In the genomic region with DNA sequence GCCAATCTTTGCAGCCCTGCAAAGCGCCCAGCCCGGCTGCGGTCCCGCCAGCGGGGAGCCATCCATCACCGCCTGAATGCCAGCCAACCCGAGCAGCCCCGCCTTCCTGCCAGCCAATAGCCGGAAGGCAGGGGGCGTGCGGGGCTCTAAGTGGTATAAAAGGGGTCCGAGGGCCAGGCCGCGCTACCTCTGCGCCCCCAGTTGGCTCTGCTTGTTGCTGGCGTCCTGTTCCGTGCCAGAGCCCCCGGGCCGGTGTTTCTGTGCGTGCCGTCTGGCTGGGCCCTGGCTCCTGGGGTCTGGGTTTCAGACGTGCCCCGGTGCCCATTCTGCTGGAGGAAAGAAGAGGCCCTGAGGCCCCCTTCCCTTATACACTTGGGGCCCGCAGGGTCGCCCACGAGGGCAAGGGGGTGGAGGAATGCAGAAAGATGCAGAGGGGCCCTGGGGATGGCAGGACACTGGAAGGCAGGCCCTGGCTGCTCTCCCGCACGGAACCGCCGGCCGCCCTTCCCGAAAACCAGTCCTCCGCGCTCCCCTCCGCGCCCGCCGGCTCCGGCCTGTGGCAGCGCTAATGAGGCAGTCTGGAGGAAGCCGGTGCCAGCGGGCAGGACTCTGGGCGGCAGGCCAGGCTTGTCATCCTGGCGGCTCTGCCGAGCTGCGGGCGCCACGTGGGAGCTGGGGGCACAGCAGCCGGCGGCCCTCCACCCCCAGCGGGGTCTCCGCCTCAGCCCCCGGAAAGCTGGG, we compare ENCODE assay signal across 8 cellular contexts. TPM values are rescaled to one million over a fixed set of nuclear protein-coding genes. Genes with fewer than 3 reads are reported as not detected.
DNase-seq lines count a peak whose midpoint lies in the region; ATAC-seq and TF ChIP-seq lines count a peak whose summit lies in the region.

No MANE protein-coding gene starts in this region.

- peak; percentile 73 for ATAC-seq in Panc1
- peak; percentile 8 to 22 for ATAC-seq in activated naive CD4-positive, alpha-beta T cell treated with anti-CD3 and anti-CD28 coated beads, Interleukin-2, amount 50 U/mL, for 72 hours
- no peak for ATAC-seq in GM21528 (IDR thresholded peaks at IDR 0.05; ENCODE audit: low FRiP score, unreplicated experiment)

- H3K36me3 Mint-ChIP-seq in Caco-2 (ENCODE audit: insufficient read depth, unreplicated experiment) (peaks cover 13% of the 10 kb centered on the region), nephron progenitor cell (ENCODE audit: low read depth) (no peaks in the 10 kb centered on the region)
- H3K36me3 Mint-ChIP-seq in activated naive CD4-positive, alpha-beta T cell treated with anti-CD3 and anti-CD28 coated beads, Interleukin-2, amount 50 U/mL, for 72 hours, result no peaks in the 10 kb centered on the region

- intact Hi-C loops in Caco-2 (cut with micrococcal nuclease; ENCODE audit: unreplicated experiment), result loop anchor here (2.0 to 10.0 kb wide), 3 partner anchors 77 to 595 kb away; partner anchors contain the start of gene CBX1
- intact Hi-C loops in Panc1 (cut with micrococcal nuclease; ENCODE audit: unreplicated experiment), result loop anchor here (10.0 kb wide), 1 partner anchor 591 kb away; the partner anchor contains the start of genes HOXB7 and HOXB8

- H3K4me1 ChIP-seq in Caco-2 (peaks cover 26% of the 10 kb centered on the region), Panc1 (ENCODE audit: control insufficient read depth, insufficient read depth, low read length) (peaks cover 27% of the 10 kb centered on the region)

- H3K36me3 ChIP-seq in Caco-2 (ENCODE audit: control insufficient read depth, insufficient read depth, low read length) (no peaks in the 10 kb centered on the region), Panc1 (ENCODE audit: control insufficient read depth, insufficient read depth, low read length) (no peaks in the 10 kb centered on the region)

- peak overlapping the region; percentile 76 for H3K27ac ChIP-seq in Panc1 (ENCODE audit: low read length)

- TF ChIP-seq CTCF in Caco-2 (IDR thresholded peaks at IDR 0.05; ENCODE audit: insufficient read depth in 1 of 2, low read depth in 1 of 2, low read length in 1 of 2, severe bottlenecking in 1 of 2, unreplicated experiment in 1 of 2) (peak; percentile 21 to 51), Panc1 (IDR thresholded peaks at IDR 0.05) (peak; percentile 63), nephron progenitor cell (IDR thresholded peaks at IDR 0.05) (no peak)

- H3K4me1 Mint-ChIP-seq in Caco-2 (ENCODE audit: low read depth, unreplicated experiment) (peaks cover 34% of the 10 kb centered on the region), nephron progenitor cell (peaks cover 51% of the 10 kb centered on the region)

- POLR2A ChIA-PET in Caco-2 (lab: Charles Lee) (interaction anchor here (0.6 kb wide), 1 partner anchor 39 kb away, joined by 5 read pairs; no protein-coding TSS in a partner anchor), Panc1 (lab: Charles Lee) (interaction anchor here (0.8 kb wide), 1 partner anchor 128 kb away, joined by 10 read pairs; no protein-coding TSS in a partner anchor)

- H3K27me3 ChIP-seq in Caco-2 (replicated peaks; ENCODE audit: control insufficient read depth, insufficient read depth, low read length), result peaks cover 5% of the 10 kb centered on the region
- no peaks in the 10 kb centered on the region for H3K27me3 ChIP-seq in Panc1 (ENCODE audit: control insufficient read depth, insufficient read depth, low read length)

- BruUV-seq in Caco-2 (replicated peaks; lab: Mats Ljungman, UMichigan) (no TSS peak), Panc1 (replicated peaks; lab: Mats Ljungman, UMichigan) (no TSS peak)

- H3K27ac Mint-ChIP-seq in Caco-2 (ENCODE audit: unreplicated experiment) (no peak overlapping the region), nephron progenitor cell (no peak overlapping the region)
- H3K27ac Mint-ChIP-seq in activated naive CD4-positive, alpha-beta T cell treated with anti-CD3 and anti-CD28 coated beads, Interleukin-2, amount 50 U/mL, for 72 hours, result no peak overlapping the region

- H3K27me3 Mint-ChIP-seq in Caco-2 (ENCODE audit: insufficient read depth, unreplicated experiment) (peaks cover 20% of the 10 kb centered on the region), nephron progenitor cell (ENCODE audit: low read depth, poor library complexity) (peaks cover 28% of the 10 kb centered on the region)

- H3K4me3 ChIP-seq in Caco-2 (ENCODE audit: low read depth, low read length) (peak overlapping the region; percentile 36), Panc1 (ENCODE audit: low read depth in 2 of 2, low read length in 2 of 2) (peak overlapping the region; percentile 61 to 78)

- H3K9me3 ChIP-seq in Caco-2 (no peaks in the 10 kb centered on the region), Panc1 (ENCODE audit: control insufficient read depth, insufficient read depth, low read depth, low read length) (no peaks in the 10 kb centered on the region)

- H3K4me3 Mint-ChIP-seq in Caco-2 (ENCODE audit: unreplicated experiment) (peak overlapping the region; percentile 87), nephron progenitor cell (peak overlapping the region; percentile 87)

- in situ Hi-C loops in Panc1 (cut with HindIII; ENCODE audit: low pct_unique_long_range_greater_than_20kb, low sequenced_read_pairs), result no loop called here

- H3K9me3 Mint-ChIP-seq in Caco-2 (ENCODE audit: unreplicated experiment) (no peaks in the 10 kb centered on the region), nephron progenitor cell (no peaks in the 10 kb centered on the region)
- H3K9me3 Mint-ChIP-seq in activated naive CD4-positive, alpha-beta T cell treated with anti-CD3 and anti-CD28 coated beads, Interleukin-2, amount 50 U/mL, for 72 hours, result no peaks in the 10 kb centered on the region

- DNase-seq in Caco-2, result peak; percentile 68 to 84
- DNase-seq in Kasumi-1 (lab: John Stamatoyannopoulos, UW), result peak; percentile 48 to 52
- DNase-seq in Panc1 (ENCODE audit: low read depth, low spot score), result peak; percentile 20
- peak in 1 of 2 donors; percentile 51 for DNase-seq in activated naive CD4-positive, alpha-beta T cell treated with anti-CD3 and anti-CD28 coated beads, Interleukin-2, amount 50 U/mL, for 72 hours (ENCODE audit: low spot score in 2 of 2)
- peak; percentile 68 for DNase-seq in germinal center (ENCODE audit: low spot score)
- peak; percentile 87 for DNase-seq in nephron progenitor cell
- DNase-seq in ureter (ENCODE audit: low spot score), result peak; percentile 89

- CTCF ChIA-PET in Caco-2 (lab: Charles Lee), result no interaction called here
- CTCF ChIA-PET in Panc1 (lab: Charles Lee), result interaction anchor here (0.5 to 1.0 kb wide), 2 partner anchors 20 to 92 kb away, joined by 3 read pairs; no protein-coding TSS in a partner anchor

RNA-seq across cellular contexts. Expression of gene COPZ2, which starts 14.0 kb away (rescaled TPM):
- total RNA-seq in Caco-2 (2022) (2.0 and 6.7 TPM in 2 replicates), Panc1 (2021; ENCODE audit: unreplicated experiment) (5.4 TPM), ureter (29.1 TPM)
- polyA plus RNA-seq in Panc1 (2012; ENCODE audit: insufficient read length), result 5.3 TPM
- total RNA-seq in activated naive CD4-positive, alpha-beta T cell treated with anti-CD3 and anti-CD28 coated beads, Interleukin-2, amount 50 U/mL, for 72 hours, result 1 to 10 TPM; 1.3 to 3.6 TPM

RNA-seq across cellular contexts. Expression of gene NFE2L1, which starts 24.6 kb away (rescaled TPM):
- total RNA-seq in Caco-2 (2022) (322 and 356 TPM in 2 replicates), Panc1 (2021; ENCODE audit: unreplicated experiment) (210 TPM), ureter (143 TPM)
- polyA plus RNA-seq in Panc1 (2012; ENCODE audit: insufficient read length), result 312 TPM
- 10 to 100 TPM; 81.9 to 92.5 TPM for total RNA-seq in activated naive CD4-positive, alpha-beta T cell treated with anti-CD3 and anti-CD28 coated beads, Interleukin-2, amount 50 U/mL, for 72 hours

RNA-seq across cellular contexts. Expression of gene CDK5RAP3, which starts 52.7 kb away (rescaled TPM):
- 425 and 427 TPM in 2 replicates for total RNA-seq in Caco-2 (2022)
- total RNA-seq in Panc1 (2021; ENCODE audit: unreplicated experiment), result 193 TPM
- 137 TPM for polyA plus RNA-seq in Panc1 (2012; ENCODE audit: insufficient read length)
- total RNA-seq in activated naive CD4-positive, alpha-beta T cell treated with anti-CD3 and anti-CD28 coated beads, Interleukin-2, amount 50 U/mL, for 72 hours, result 100 to 1,000 TPM; 185 to 221 TPM
- 207 TPM for total RNA-seq in ureter
